In genomic region chr2:8918412-8918811, GRCh38 we compare ENCODE assay signal across 18 cellular contexts.
"Had no signal": no experiment of that assay in that cellular context is flagged by ENCODE, and none has a peak within 500 bp of the region (broad histone marks: within the 10 kb centered on the region; RNA-seq: fewer than 3 reads in every experiment).

No MANE protein-coding gene starts in this region.

- H3K36me3 ChIP-seq: heart left ventricle had no signal

- H3K4me3 Mint-ChIP-seq: naive thymus-derived CD4-positive, alpha-beta T cell; nephron progenitor cell; stimulated activated naive B cell treated with anti-CD40 and anti-IgM and Interleukin-4, amounts not matched to agents 10 μg/mL and 1 μg/mL and 100 μg/mL, for 72 hours; stimulated activated naive CD8-positive, alpha-beta T cell treated with anti-CD3 and anti-CD28 coated beads, Interleukin-15, amount 100 ng/mL, for 72 hours had no signal

- H3K27ac ChIP-seq: dorsolateral prefrontal cortex, heart left ventricle, testis, tibial nerve had no signal

- H3K27ac Mint-ChIP-seq: naive thymus-derived CD4-positive, alpha-beta T cell; nephron progenitor cell; stimulated activated naive B cell treated with anti-CD40 and anti-IgM and Interleukin-4, amounts not matched to agents 10 μg/mL and 1 μg/mL and 100 μg/mL, for 72 hours; stimulated activated naive CD8-positive, alpha-beta T cell treated with anti-CD3 and anti-CD28 coated beads, Interleukin-15, amount 100 ng/mL, for 72 hours had no signal

- H3K4me3 ChIP-seq: dorsolateral prefrontal cortex, heart left ventricle, testis, tibial nerve had no signal

- ATAC-seq: esophagus mucosa; heart left ventricle; naive thymus-derived CD4-positive, alpha-beta T cell; sciatic nerve; stimulated activated naive B cell treated with anti-CD40 and anti-IgM and Interleukin-4, amounts not matched to agents 10 μg/mL and 1 μg/mL and 100 μg/mL, for 72 hours; stimulated activated naive CD8-positive, alpha-beta T cell treated with anti-CD3 and anti-CD28 coated beads, Interleukin-15, amount 100 ng/mL, for 72 hours had no signal

- H3K4me1 Mint-ChIP-seq: naive thymus-derived CD4-positive, alpha-beta T cell; stimulated activated naive B cell treated with anti-CD40 and anti-IgM and Interleukin-4, amounts not matched to agents 10 μg/mL and 1 μg/mL and 100 μg/mL, for 72 hours; stimulated activated naive CD8-positive, alpha-beta T cell treated with anti-CD3 and anti-CD28 coated beads, Interleukin-15, amount 100 ng/mL, for 72 hours had no signal

- FAIRE-seq: endometrium, frontal cortex had no signal

- H3K27me3 Mint-ChIP-seq: stimulated activated naive B cell treated with anti-CD40 and anti-IgM and Interleukin-4, amounts not matched to agents 10 μg/mL and 1 μg/mL and 100 μg/mL, for 72 hours had no signal

- H3K36me3 Mint-ChIP-seq: stimulated activated naive B cell treated with anti-CD40 and anti-IgM and Interleukin-4, amounts not matched to agents 10 μg/mL and 1 μg/mL and 100 μg/mL, for 72 hours had no signal

- H3K4me1 ChIP-seq: heart left ventricle, testis had no signal

- DNase-seq: cortex of kidney; dorsolateral prefrontal cortex; effector CD8-positive, alpha-beta T cell; heart left ventricle; hippocampal formation; mesendoderm; naive thymus-derived CD4-positive, alpha-beta T cell; nephron progenitor cell; stimulated activated CD4-positive, alpha-beta T cell treated with anti-CD3 and anti-CD28 coated beads, Interleukin-2, amount 100 ng/mL, for 24 hours; stimulated activated CD4-positive, alpha-beta T cell treated with anti-CD3 and anti-CD28 coated beads, Interleukin-4, amount 100 ng/mL, for 4 hours; stimulated activated naive B cell treated with anti-CD40 and anti-IgM and Interleukin-4, amounts not matched to agents 10 μg/mL and 1 μg/mL and 100 μg/mL, for 72 hours; stimulated activated naive CD8-positive, alpha-beta T cell treated with anti-CD3 and anti-CD28 coated beads, Interleukin-15, amount 100 ng/mL, for 72 hours; testis had no signal

- H3K27me3 ChIP-seq: dorsolateral prefrontal cortex, heart left ventricle, testis, tibial nerve had no signal

- H3K9me3 ChIP-seq: testis, tibial nerve had no signal
